Comparison of ENCODE assay signal across 12 cellular contexts in genomic region chr14:91371990-91372375, GRCh38. TPM values are rescaled to one million over a fixed set of nuclear protein-coding genes. Genes with fewer than 3 reads are reported as not detected.
DNase-seq lines count a peak whose midpoint lies in the region; ATAC-seq and TF ChIP-seq lines count a peak whose summit lies in the region.
"Had no signal": no experiment of that assay in that cellular context is flagged by ENCODE, and none has a peak within 500 bp of the region (broad histone marks: within the 10 kb centered on the region; RNA-seq: fewer than 3 reads in every experiment).

No MANE protein-coding gene starts in this region.

- H3K4me3 Mint-ChIP-seq in CD8-positive, alpha-beta memory T cell = peak overlapping the region; percentile 71 to 90 (median 85)
- H3K4me3 Mint-ChIP-seq in activated naive CD8-positive, alpha-beta T cell treated with anti-CD3 and anti-CD28 coated beads, Interleukin-2, amount 10 ng/mL, durations not matched to agents 7 days and 5 days = peak overlapping the region; percentile 80
- H3K4me3 Mint-ChIP-seq in natural killer cell treated with Interleukin-12 subunit alpha and Interleukin-12 subunit beta and Interleukin-15 and Interleukin-18, amount 100 ng/mL, for 72 hours = peak overlapping the region; percentile 79

- no peak overlapping the region for H3K18ac ChIP-seq in trophoblast cell (ENCODE audit: low read length)

- no peak overlapping the region for H2AK5ac ChIP-seq in trophoblast cell (ENCODE audit: low read length)

- no peaks in the 10 kb centered on the region for H3K79me1 ChIP-seq in trophoblast cell (ENCODE audit: low read length)

- H3K9me3 ChIP-seq in CD8-positive, alpha-beta memory T cell (ENCODE audit: low read length) = no peaks in the 10 kb centered on the region
- H3K9me3 ChIP-seq in trophoblast cell (ENCODE audit: insufficient read depth, low read depth, low read length) = no peaks in the 10 kb centered on the region
- H3K9me3 ChIP-seq: right atrium auricular region had no signal

- no peak overlapping the region for H3K4ac ChIP-seq in trophoblast cell (ENCODE audit: low read depth, low read length)

- H4K8ac ChIP-seq in trophoblast cell (ENCODE audit: low read depth, low read length) = no peak overlapping the region

- no peak overlapping the region for H4K91ac ChIP-seq in trophoblast cell (ENCODE audit: low read depth, low read length)

- no peak for ATAC-seq in activated naive CD8-positive, alpha-beta T cell treated with anti-CD3 and anti-CD28 coated beads, Interleukin-2, amount 10 ng/mL, durations not matched to agents 7 days and 5 days (ENCODE audit: low read depth)
- no peak for ATAC-seq in natural killer cell treated with Interleukin-12 subunit alpha and Interleukin-12 subunit beta and Interleukin-15 and Interleukin-18, amount 100 ng/mL, for 72 hours
- ATAC-seq in HG02852 (IDR thresholded peaks at IDR 0.05; ENCODE audit: unreplicated experiment) = no peak
- ATAC-seq: HepG2 had no signal

- peaks cover 9% of the 10 kb centered on the region for H3K36me3 ChIP-seq in CD8-positive, alpha-beta memory T cell (ENCODE audit: insufficient read depth, low read length)
- H3K36me3 ChIP-seq in KMS-11 (ENCODE audit: insufficient read depth) = no peaks in the 10 kb centered on the region
- no peaks in the 10 kb centered on the region for H3K36me3 ChIP-seq in trophoblast cell (ENCODE audit: control insufficient read depth in 1 of 2, insufficient read depth in 2 of 2, low read length in 2 of 2)
- H3K36me3 ChIP-seq: brain microvascular endothelial cell, right atrium auricular region had no signal

- no peak overlapping the region for H2BK120ac ChIP-seq in trophoblast cell (ENCODE audit: insufficient read depth, low read length, poor library complexity)

- CTCF ChIA-PET in CD8-positive, alpha-beta memory T cell (lab: Charles Lee) = interaction anchor here (1.3 to 8.2 kb wide), 5 partner anchors 15 to 55 kb away, joined by 5 to 95 read pairs (median 13); partner anchors contain the start of gene CCDC88C

- H3K27me3 ChIP-seq in CD8-positive, alpha-beta memory T cell (ENCODE audit: insufficient read depth, low read length, poor library complexity, severe bottlenecking) = no peaks in the 10 kb centered on the region
- H3K27me3 ChIP-seq in KMS-11 (ENCODE audit: insufficient read depth, low read depth) = no peaks in the 10 kb centered on the region
- H3K27me3 ChIP-seq in trophoblast cell (ENCODE audit: insufficient read depth, low read length) = no peaks in the 10 kb centered on the region
- H3K27me3 ChIP-seq: brain microvascular endothelial cell, right atrium auricular region had no signal

- POLR2A ChIA-PET in CD8-positive, alpha-beta memory T cell (lab: Charles Lee) = interaction anchor here (1.0 to 1.8 kb wide), 8 partner anchors 12 to 49 kb away, joined by 3 to 10 read pairs (median 4); no protein-coding TSS in a partner anchor
- POLR2A ChIA-PET in activated naive CD8-positive, alpha-beta T cell treated with anti-CD3 and anti-CD28 coated beads, Interleukin-2, amount 10 ng/mL, durations not matched to agents 7 days and 5 days (lab: Charles Lee) = interaction anchor here (1.1 to 8.6 kb wide), 7 partner anchors 13 to 54 kb away, joined by 3 to 81 read pairs (median 10); partner anchors contain the start of gene CCDC88C

- H3K79me2 ChIP-seq in KMS-11 (ENCODE audit: insufficient read depth, low read depth) = peaks cover 57% of the 10 kb centered on the region
- no peaks in the 10 kb centered on the region for H3K79me2 ChIP-seq in trophoblast cell (ENCODE audit: control insufficient read depth, insufficient read depth, low read length, poor library complexity)

- H2BK12ac ChIP-seq in trophoblast cell (ENCODE audit: low read length) = no peak overlapping the region

- peak overlapping the region; percentile 30; the same call in 1 of the 2 replicates for H3K9ac ChIP-seq in KMS-11
- no peak overlapping the region for H3K9ac ChIP-seq in trophoblast cell (ENCODE audit: low read length)

- H4K20me1 ChIP-seq in KMS-11 (ENCODE audit: insufficient read depth) = no peaks in the 10 kb centered on the region

- H3K14ac ChIP-seq in trophoblast cell (ENCODE audit: low read length) = no peak overlapping the region

- H3K4me2 ChIP-seq in KMS-11 (peak overlapping the region; percentile 57; the same call in 1 of the 2 replicates), trophoblast cell (ENCODE audit: low read length) (no peak overlapping the region)

- WGBS in trophoblast cell (ENCODE audit: extremely low coverage, insufficient coverage, insufficient read length) = no CpG with 5 or more reads among the region's 4 CpGs

- H2BK5ac ChIP-seq in trophoblast cell (ENCODE audit: low read depth, low read length, poor library complexity) = no peak overlapping the region

- H3K4me1 ChIP-seq in CD8-positive, alpha-beta memory T cell (ENCODE audit: insufficient read depth, low read length) = peaks cover 99% of the 10 kb centered on the region
- H3K4me1 ChIP-seq in KMS-11 (ENCODE audit: low read depth, poor library complexity, severe bottlenecking) (peaks cover 88% of the 10 kb centered on the region), trophoblast cell (ENCODE audit: control insufficient read depth in 1 of 2, insufficient read depth in 2 of 2, low read length in 2 of 2) (peaks cover 6 to 8% of the 10 kb centered on the region in 2 experiments)

- H3K27me3 Mint-ChIP-seq in CD8-positive, alpha-beta memory T cell = peaks cover 0 to 2% of the 10 kb centered on the region in 2 donors
- H3K27me3 Mint-ChIP-seq in activated naive CD8-positive, alpha-beta T cell treated with anti-CD3 and anti-CD28 coated beads, Interleukin-2, amount 10 ng/mL, durations not matched to agents 7 days and 5 days = no peaks in the 10 kb centered on the region
- no peaks in the 10 kb centered on the region for H3K27me3 Mint-ChIP-seq in natural killer cell treated with Interleukin-12 subunit alpha and Interleukin-12 subunit beta and Interleukin-15 and Interleukin-18, amount 100 ng/mL, for 72 hours

- H3K4me1 Mint-ChIP-seq in CD8-positive, alpha-beta memory T cell = peaks cover 94 to 100% (median 100%) of the 10 kb centered on the region in 3 donors
- peaks cover 88% of the 10 kb centered on the region for H3K4me1 Mint-ChIP-seq in activated naive CD8-positive, alpha-beta T cell treated with anti-CD3 and anti-CD28 coated beads, Interleukin-2, amount 10 ng/mL, durations not matched to agents 7 days and 5 days
- peaks cover 78 to 94% of the 10 kb centered on the region in 2 donors for H3K4me1 Mint-ChIP-seq in natural killer cell treated with Interleukin-12 subunit alpha and Interleukin-12 subunit beta and Interleukin-15 and Interleukin-18, amount 100 ng/mL, for 72 hours (ENCODE audit: low read depth in 2 of 2)

- no peak overlapping the region for H2AFZ ChIP-seq in KMS-11 (ENCODE audit: low read depth)
- no peak overlapping the region for H2AFZ ChIP-seq in trophoblast cell (ENCODE audit: insufficient read depth, low read length, poor library complexity)

- H3K9me3 Mint-ChIP-seq in CD8-positive, alpha-beta memory T cell = no peaks in the 10 kb centered on the region
- no peaks in the 10 kb centered on the region for H3K9me3 Mint-ChIP-seq in activated naive CD8-positive, alpha-beta T cell treated with anti-CD3 and anti-CD28 coated beads, Interleukin-2, amount 10 ng/mL, durations not matched to agents 7 days and 5 days
- no peaks in the 10 kb centered on the region for H3K9me3 Mint-ChIP-seq in natural killer cell treated with Interleukin-12 subunit alpha and Interleukin-12 subunit beta and Interleukin-15 and Interleukin-18, amount 100 ng/mL, for 72 hours

- peaks cover 0 to 18% (median 3%) of the 10 kb centered on the region in 3 donors for H3K36me3 Mint-ChIP-seq in CD8-positive, alpha-beta memory T cell
- H3K36me3 Mint-ChIP-seq in activated naive CD8-positive, alpha-beta T cell treated with anti-CD3 and anti-CD28 coated beads, Interleukin-2, amount 10 ng/mL, durations not matched to agents 7 days and 5 days = peaks cover 4% of the 10 kb centered on the region
- no peaks in the 10 kb centered on the region for H3K36me3 Mint-ChIP-seq in natural killer cell treated with Interleukin-12 subunit alpha and Interleukin-12 subunit beta and Interleukin-15 and Interleukin-18, amount 100 ng/mL, for 72 hours

- no peak overlapping the region for H3K23ac ChIP-seq in trophoblast cell (ENCODE audit: low read length)

- peak overlapping the region; percentile 44 to 99 (median 93) for H3K27ac Mint-ChIP-seq in CD8-positive, alpha-beta memory T cell
- H3K27ac Mint-ChIP-seq in activated naive CD8-positive, alpha-beta T cell treated with anti-CD3 and anti-CD28 coated beads, Interleukin-2, amount 10 ng/mL, durations not matched to agents 7 days and 5 days = peak overlapping the region; percentile 90
- peak overlapping the region; percentile 96 for H3K27ac Mint-ChIP-seq in natural killer cell treated with Interleukin-12 subunit alpha and Interleukin-12 subunit beta and Interleukin-15 and Interleukin-18, amount 100 ng/mL, for 72 hours

- DNase-seq in CD8-positive, alpha-beta memory T cell = no peak
- DNase-seq in activated naive CD8-positive, alpha-beta T cell treated with anti-CD3 and anti-CD28 coated beads, Interleukin-2, amount 10 ng/mL, durations not matched to agents 7 days and 5 days = no peak
- no peak for DNase-seq in natural killer cell treated with Interleukin-12 subunit alpha and Interleukin-12 subunit beta and Interleukin-15 and Interleukin-18, amount 100 ng/mL, for 72 hours (ENCODE audit: low spot score)
- DNase-seq in NCI-H146 treated with DMSO at 0.1 percent for 48 hours (lab: John Stamatoyannopoulos, UW; ENCODE audit: unreplicated experiment) (no peak), trophoblast cell (no peak)
- DNase-seq: activated CD8-positive, alpha-beta memory T cell treated with anti-CD3 and anti-CD28 coated beads, Interleukin-2, amount 50 U/mL, for 4 hours; brain microvascular endothelial cell; kidney glomerular epithelial cell had no signal

- H3K27ac ChIP-seq in CD8-positive, alpha-beta memory T cell (ENCODE audit: low read depth, low read length) = peak overlapping the region; percentile 34
- H3K27ac ChIP-seq in KMS-11 (peak overlapping the region; percentile 80), trophoblast cell (ENCODE audit: low read depth, low read length) (no peak overlapping the region)
- H3K27ac ChIP-seq: brain microvascular endothelial cell, right atrium auricular region had no signal

- peak overlapping the region; percentile 10 for H3K4me3 ChIP-seq in CD8-positive, alpha-beta memory T cell (ENCODE audit: low read length)
- H3K4me3 ChIP-seq in KMS-11 (IDR thresholded peaks at IDR 0.05; ENCODE audit: insufficient read depth, low read depth, low read length) (no peak overlapping the region), trophoblast cell (ENCODE audit: low read depth, low read length) (no peak overlapping the region)
- H3K4me3 ChIP-seq: right atrium auricular region had no signal

- TF ChIP-seq CTCF in KMS-11 (conservative IDR thresholded peaks at IDR 0.05; ENCODE audit: low read depth, low read length) = no peak

- H4K12ac ChIP-seq in trophoblast cell (ENCODE audit: low read depth, low read length) = no peak overlapping the region

RNA-seq across cellular contexts. Expression of gene CCDC88C, which starts 45.6 kb away (rescaled TPM):
- total RNA-seq in CD8-positive, alpha-beta memory T cell = 10 to 100 TPM; 71.7 to 74.1 TPM
- 42.3 TPM for polyA plus RNA-seq in CD8-positive, alpha-beta memory T cell
- 100 to 1,000 TPM; 206 to 209 TPM for total RNA-seq in activated naive CD8-positive, alpha-beta T cell treated with anti-CD3 and anti-CD28 coated beads, Interleukin-2, amount 10 ng/mL, durations not matched to agents 7 days and 5 days
- total RNA-seq in natural killer cell treated with Interleukin-12 subunit alpha and Interleukin-12 subunit beta and Interleukin-15 and Interleukin-18, amount 100 ng/mL, for 72 hours = 100 to 1,000 TPM; 103 to 175 TPM
- polyA plus RNA-seq in trophoblast cell (2013) = 3.1 and 3.4 TPM in 2 replicates
